In genomic region chr3:179794355-179794754, GRCh38 we compare ENCODE assay signal across 21 cellular contexts.
DNase-seq lines count a peak whose midpoint lies in the region; ATAC-seq and TF ChIP-seq lines count a peak whose summit lies in the region.
"Had no signal": no experiment of that assay in that cellular context is flagged by ENCODE, and none has a peak within 500 bp of the region (broad histone marks: within the 10 kb centered on the region; RNA-seq: fewer than 3 reads in every experiment).

No MANE protein-coding gene starts in this region.

- peaks cover 7% of the 10 kb centered on the region for H3K36me3 ChIP-seq in left ventricle myocardium inferior
- H3K36me3 ChIP-seq: SJCRH30 had no signal

- no peaks in the 10 kb centered on the region for H3K4me1 Mint-ChIP-seq in stimulated activated memory B cell treated with anti-CD40 and anti-IgM and Interleukin-4, amounts not matched to agents 10 μg/mL and 1 μg/mL and 100 μg/mL, for 72 hours
- H3K4me1 Mint-ChIP-seq: CD8-positive, alpha-beta memory T cell; H9 had no signal

- H3K4me3 Mint-ChIP-seq in stimulated activated memory B cell treated with anti-CD40 and anti-IgM and Interleukin-4, amounts not matched to agents 10 μg/mL and 1 μg/mL and 100 μg/mL, for 72 hours = no peak overlapping the region
- H3K4me3 Mint-ChIP-seq: CD8-positive, alpha-beta memory T cell; H9 had no signal

- WGBS in lower leg skin, 2 donors = 68 to 76% methylated on average over 4 of the region's 4 CpGs

- no peaks in the 10 kb centered on the region for H3K27me3 Mint-ChIP-seq in stimulated activated memory B cell treated with anti-CD40 and anti-IgM and Interleukin-4, amounts not matched to agents 10 μg/mL and 1 μg/mL and 100 μg/mL, for 72 hours
- H3K27me3 Mint-ChIP-seq: CD8-positive, alpha-beta memory T cell had no signal

- TF ChIP-seq POLR2A in lower leg skin (IDR thresholded peaks at IDR 0.05) = no peak

- H3K27ac ChIP-seq in left ventricle myocardium inferior (replicated peaks) = no peak overlapping the region
- H3K27ac ChIP-seq: SJCRH30 had no signal

- H3K27ac Mint-ChIP-seq in stimulated activated memory B cell treated with anti-CD40 and anti-IgM and Interleukin-4, amounts not matched to agents 10 μg/mL and 1 μg/mL and 100 μg/mL, for 72 hours = no peak overlapping the region
- H3K27ac Mint-ChIP-seq: H9 had no signal

- peak; percentile 37 for DNase-seq in Right ventricle myocardium inferior (ENCODE audit: missing footprints)
- DNase-seq in left ventricle myocardium inferior = no peak
- peak; percentile 53 for DNase-seq in NCI-H82 treated with DMSO at 0.1 percent for 48 hours (lab: John Stamatoyannopoulos, UW; ENCODE audit: unreplicated experiment)
- DNase-seq in left ventricle myocardium superior = peak; percentile 37
- no peak for DNase-seq in activated CD8-positive, alpha-beta memory T cell treated with anti-CD3 and anti-CD28 coated beads for 24 hours
- DNase-seq in lower leg skin (ENCODE audit: low spot score in 2 of 2) = no peak
- DNase-seq: C1 segment of cervical spinal cord; CD8-positive, alpha-beta memory T cell; DMS79; H9; KG1; MV-4-11; NCI-H1694 treated with DMSO at 0.1 percent for 48 hours; NCI-H2107; NCI-H446; NCI-H69; PC-3; RPMI8226; SJCRH30 had no signal

- no peaks in the 10 kb centered on the region for H3K9me3 ChIP-seq in left ventricle myocardium inferior (replicated peaks)
- H3K9me3 ChIP-seq: SJCRH30 had no signal

- ATAC-seq in Right ventricle myocardium inferior = peak; percentile 75
- ATAC-seq in left ventricle myocardium superior = peak; percentile 87
- ATAC-seq in stimulated activated memory B cell treated with anti-CD40 and anti-IgM and Interleukin-4, amounts not matched to agents 10 μg/mL and 1 μg/mL and 100 μg/mL, for 72 hours = peak; percentile 54
- no peak for ATAC-seq in GM19324 (IDR thresholded peaks at IDR 0.05; ENCODE audit: low FRiP score, unreplicated experiment)
- ATAC-seq: PC-3 had no signal

- H3K4me1 ChIP-seq in left ventricle myocardium inferior = peaks cover 10% of the 10 kb centered on the region
- H3K4me1 ChIP-seq: SJCRH30 had no signal

- TF ChIP-seq CTCF in left ventricle myocardium inferior (IDR thresholded peaks at IDR 0.05; ENCODE audit: borderline replicate concordance) (no peak), lower leg skin (IDR thresholded peaks at IDR 0.05) (no peak)

- H3K9me3 Mint-ChIP-seq in stimulated activated memory B cell treated with anti-CD40 and anti-IgM and Interleukin-4, amounts not matched to agents 10 μg/mL and 1 μg/mL and 100 μg/mL, for 72 hours = no peaks in the 10 kb centered on the region
- H3K9me3 Mint-ChIP-seq: CD8-positive, alpha-beta memory T cell had no signal

- no peaks in the 10 kb centered on the region for H3K27me3 ChIP-seq in left ventricle myocardium inferior (ENCODE audit: low read depth)
- H3K27me3 ChIP-seq: SJCRH30 had no signal

- no peaks in the 10 kb centered on the region for H3K36me3 Mint-ChIP-seq in stimulated activated memory B cell treated with anti-CD40 and anti-IgM and Interleukin-4, amounts not matched to agents 10 μg/mL and 1 μg/mL and 100 μg/mL, for 72 hours

- H3K4me3 ChIP-seq in left ventricle myocardium inferior = no peak overlapping the region
- no peak overlapping the region for H3K4me3 ChIP-seq in lower leg skin (ENCODE audit: low read depth, poor library complexity, severe bottlenecking)
- H3K4me3 ChIP-seq: SJCRH30 had no signal

- intact Hi-C loops in Right ventricle myocardium inferior (cut with DNase I) (no loop called here), left ventricle myocardium inferior (cut with micrococcal nuclease) (no loop called here), left ventricle myocardium superior (cut with micrococcal nuclease) (no loop called here), lower leg skin (cut with DNase I; ENCODE audit: low total_unique reads) (no loop called here)

Comparison
In these comparisons a context has a peak if more than half of its experiments do, and no peak if none do; other contexts are left out.
1. DNase-seq: peak in Right ventricle myocardium inferior (single experiment), NCI-H82 treated with DMSO at 0.1 percent for 48 hours (single experiment) and left ventricle myocardium superior (single experiment); none in left ventricle myocardium inferior (single experiment), activated CD8-positive, alpha-beta memory T cell treated with anti-CD3 and anti-CD28 coated beads for 24 hours (single experiment) and lower leg skin (0 of 2).